24 cellular contexts compared by ENCODE assay signal in the genomic region with DNA sequence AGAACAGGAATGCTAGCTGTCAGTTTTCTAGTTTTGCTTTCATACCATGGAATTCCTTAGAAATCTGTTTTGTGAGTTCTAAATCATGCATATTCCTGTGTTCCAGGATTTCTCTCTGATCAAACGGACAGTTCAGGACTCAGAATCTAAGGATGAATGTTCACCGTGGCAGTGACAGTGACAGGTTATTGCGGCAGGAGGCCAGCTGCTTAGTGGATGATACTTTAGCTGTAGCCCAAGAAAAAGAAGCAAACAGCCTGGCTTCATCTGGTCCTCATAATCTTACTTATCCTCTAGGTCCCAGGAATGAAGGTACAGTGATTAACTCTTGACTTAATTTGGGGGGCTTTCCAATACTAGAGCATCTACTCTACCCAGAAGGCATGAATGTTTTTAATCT. TPM values are rescaled to one million over a fixed set of nuclear protein-coding genes. Genes with fewer than 3 reads are reported as not detected.
"Had no signal": no experiment of that assay in that cellular context is flagged by ENCODE, and none has a peak within 500 bp of the region (broad histone marks: within the 10 kb centered on the region; RNA-seq: fewer than 3 reads in every experiment).

No MANE protein-coding gene starts in this region.

- H3K9me3 Mint-ChIP-seq: activated naive CD8-positive, alpha-beta T cell treated with anti-CD3 and anti-CD28 coated beads, Interleukin-2, amount 10 ng/mL, durations not matched to agents 7 days and 5 days; activated T-helper 2 cell treated with anti-CD3 and anti-CD28 coated beads, Interferon-gamma antibody, Interleukin-2, Interleukin-4, amounts not matched to agents 10 μg/mL and 5 μg/mL and 100 μg/mL, durations not matched to agents 14 hours and 24 hours and 36 hours; natural killer cell; WTC11 had no signal

- DNase-seq: activated CD4-positive, alpha-beta T cell treated with anti-CD3 and anti-CD28 coated beads for 4 hours; activated CD4-positive, alpha-beta T cell treated with anti-CD3 and anti-CD28 coated beads, Interleukin-2, amount 50 U/mL, for 48 hours; activated naive CD4-positive, alpha-beta T cell; activated naive CD8-positive, alpha-beta T cell treated with anti-CD3 and anti-CD28 coated beads, Interleukin-2, amount 10 ng/mL, durations not matched to agents 7 days and 5 days; amniotic stem cell; colonic mucosa; dorsolateral prefrontal cortex; head of caudate nucleus; hypothalamus; left ventricle myocardium inferior; midbrain; natural killer cell; ovary; stimulated activated CD4-positive, alpha-beta T cell treated with anti-CD3 and anti-CD28 coated beads, Interleukin-4, amount 100 ng/mL, for 1 hour; stimulated activated naive CD4-positive, alpha-beta T cell treated with Interleukin-2 at 50 U/mL for 16 hours; substantia nigra; T-helper 9 cell; thyroid gland; upper lobe of right lung had no signal

- H3K27ac Mint-ChIP-seq: activated naive CD8-positive, alpha-beta T cell treated with anti-CD3 and anti-CD28 coated beads, Interleukin-2, amount 10 ng/mL, durations not matched to agents 7 days and 5 days had no signal

- H3K4me1 ChIP-seq: breast epithelium, colonic mucosa, prostate gland, thyroid gland, upper lobe of right lung had no signal

- H3K27me3 Mint-ChIP-seq: activated naive CD8-positive, alpha-beta T cell treated with anti-CD3 and anti-CD28 coated beads, Interleukin-2, amount 10 ng/mL, durations not matched to agents 7 days and 5 days had no signal

- H3K4me3 Mint-ChIP-seq: activated naive CD8-positive, alpha-beta T cell treated with anti-CD3 and anti-CD28 coated beads, Interleukin-2, amount 10 ng/mL, durations not matched to agents 7 days and 5 days; natural killer cell; WTC11 had no signal

- H3K27me3 ChIP-seq: breast epithelium, colonic mucosa, dorsolateral prefrontal cortex, gastroesophageal sphincter, ovary, thyroid gland, upper lobe of right lung had no signal

- H3K9me3 ChIP-seq: breast epithelium, colonic mucosa, gastroesophageal sphincter, left ventricle myocardium inferior, ovary, prostate gland, thyroid gland, upper lobe of right lung had no signal

- H3K36me3 Mint-ChIP-seq: natural killer cell had no signal

- H3K27ac ChIP-seq: breast epithelium, colonic mucosa, dorsolateral prefrontal cortex, gastroesophageal sphincter, left ventricle myocardium inferior, ovary, prostate gland, thyroid gland, upper lobe of right lung had no signal

- H3K4me3 ChIP-seq: breast epithelium, colonic mucosa, dorsolateral prefrontal cortex, gastroesophageal sphincter, left ventricle myocardium inferior, ovary, prostate gland, thyroid gland, upper lobe of right lung had no signal

- H3K4me1 Mint-ChIP-seq: activated naive CD8-positive, alpha-beta T cell treated with anti-CD3 and anti-CD28 coated beads, Interleukin-2, amount 10 ng/mL, durations not matched to agents 7 days and 5 days had no signal

- H3K36me3 ChIP-seq: breast epithelium, colonic mucosa, ovary had no signal

- ATAC-seq: gastroesophageal sphincter, natural killer cell, upper lobe of right lung, WTC11 had no signal

RNA-seq across cellular contexts. Expression of gene PXT1, which starts 27.3 kb away (rescaled TPM):
- total RNA-seq: colonic mucosa, left ventricle myocardium inferior, ovary, thyroid gland, upper lobe of right lung had no signal
- polyA plus RNA-seq: ovary had no signal
